8 cellular contexts compared by ENCODE assay signal in the genomic region with DNA sequence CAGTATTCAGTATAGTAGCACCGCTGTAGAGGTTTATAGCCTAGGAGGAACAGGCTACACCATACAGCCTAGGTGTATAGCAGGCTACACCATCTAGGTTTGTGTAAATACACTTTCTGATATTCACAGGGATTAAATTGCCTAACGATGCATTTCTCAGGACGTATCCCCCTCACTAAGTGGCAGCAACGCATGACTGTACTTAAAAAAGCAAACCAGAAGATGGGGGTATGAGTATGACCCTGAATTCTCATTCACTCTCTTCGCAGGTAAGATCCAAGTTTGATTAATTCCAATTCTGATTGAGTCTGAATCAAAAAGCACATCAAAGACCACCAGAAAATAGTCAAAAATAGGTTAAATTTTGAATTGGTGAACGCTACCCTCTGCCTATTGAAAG. TPM values are rescaled to one million over a fixed set of nuclear protein-coding genes. Genes with fewer than 3 reads are reported as not detected.
A peak's percentile ranks its signal among the peaks of the same experiment; 100 is the strongest.
DNase-seq lines count a peak whose midpoint lies in the region; ATAC-seq, FAIRE-seq and TF ChIP-seq lines count a peak whose summit lies in the region.

No MANE protein-coding gene starts in this region.

- peak; percentile 76 for FAIRE-seq in GM12891 (lab: Jason Lieb, UNC)

- no peak for TF ChIP-seq CTCF in PC-9 (conservative IDR thresholded peaks at IDR 0.05)

- BruUV-seq in PC-9 (replicated peaks; lab: Mats Ljungman, UMichigan) = no TSS peak

- no peak for TF ChIP-seq POLR2A in GM12891 (IDR thresholded peaks at IDR 0.05; ENCODE audit: low read depth, low read length)

- no peaks in the 10 kb centered on the region for H3K9me2 ChIP-seq in PC-9 (ENCODE audit: insufficient read depth)

- peak overlapping the region; percentile 90 for H2AFZ ChIP-seq in PC-9

- no peaks in the 10 kb centered on the region for H3F3A ChIP-seq in PC-9 (ENCODE audit: insufficient read depth, low read depth)

- intact Hi-C loops in PC-9 (cut with micrococcal nuclease; ENCODE audit: unreplicated experiment) = no loop called here

- H3K9me3 ChIP-seq in PC-9 (ENCODE audit: insufficient read depth, low read depth) = no peaks in the 10 kb centered on the region
- no peaks in the 10 kb centered on the region for H3K9me3 ChIP-seq in esophagus (ENCODE audit: control insufficient read depth in 2 of 2, insufficient read depth in 1 of 2, low read depth in 1 of 2, low read length in 1 of 2)

- 24 to 31% methylated on average over 6 of the region's 6 CpGs for WGBS in esophagus, 2 donors

- peak overlapping the region; percentile 76 for H3K4me3 ChIP-seq in PC-9
- peak overlapping the region; percentile 88 for H3K4me3 ChIP-seq in esophagus (ENCODE audit: low read depth in 1 of 2, low read length in 2 of 2)

- ATAC-seq in GM18520 (IDR thresholded peaks at IDR 0.05; ENCODE audit: unreplicated experiment) = no peak
- ATAC-seq in HG03175 (IDR thresholded peaks at IDR 0.05; ENCODE audit: unreplicated experiment) = no peak

- peak overlapping the region; percentile 99 for H3K4me2 ChIP-seq in PC-9

- H3K36me3 ChIP-seq in PC-9 (ENCODE audit: low read depth) = peaks cover 14% of the 10 kb centered on the region; the same call in 1 of the 2 replicates
- peaks cover 4 to 6% of the 10 kb centered on the region in 2 donors for H3K36me3 ChIP-seq in esophagus (ENCODE audit: control insufficient read depth in 2 of 2, insufficient read depth in 2 of 2, low read length in 1 of 2)

- H3K79me2 ChIP-seq in PC-9 (ENCODE audit: low read depth) = peaks cover 32% of the 10 kb centered on the region

- POLR2A ChIA-PET in PC-9 (lab: Charles Lee; ENCODE audit: unreplicated experiment) = no interaction called here

- no peaks in the 10 kb centered on the region for H4K20me1 ChIP-seq in PC-9 (ENCODE audit: insufficient read depth)

- CTCF ChIA-PET in PC-9 (lab: Charles Lee) = no interaction called here

- peak overlapping the region; percentile 5; the same call in 1 of the 2 replicates for H3K27ac ChIP-seq in PC-9
- H3K27ac ChIP-seq in esophagus (ENCODE audit: low read depth in 2 of 2, low read length in 1 of 2) = no peak overlapping the region

- peaks cover 17% of the 10 kb centered on the region; the same call in 1 of the 2 replicates for H3K4me1 ChIP-seq in PC-9 (replicated peaks; ENCODE audit: insufficient read depth)
- no peaks in the 10 kb centered on the region for H3K4me1 ChIP-seq in esophagus (ENCODE audit: control insufficient read depth in 2 of 2, insufficient read depth in 2 of 2, low read length in 1 of 2)

- H3K27me3 ChIP-seq in PC-9 (ENCODE audit: insufficient read depth, low read depth) (no peaks in the 10 kb centered on the region), esophagus (ENCODE audit: control insufficient read depth in 1 of 2, insufficient read depth in 2 of 2, low read length in 2 of 2) (no peaks in the 10 kb centered on the region)

- DNase-seq in GM12891 (ENCODE audit: insufficient read length, low spot score) (no peak), PC-9 (no peak), renal cortical epithelial cell (ENCODE audit: low read depth) (peak; percentile 15), NCI-H226 (no peak), medulla oblongata (ENCODE audit: extremely low spot score) (no peak)

TF ChIP-seq in GM12891, 5 proteins besides CTCF, POLR2A, EP300 and RAD21:
- TF ChIP-seq SPI1 (IDR thresholded peaks at IDR 0.05; ENCODE audit: low read depth, low read length) = no peak
- TF ChIP-seq POU2F2 (IDR thresholded peaks at IDR 0.05; ENCODE audit: low read depth, low read length) = no peak
- no peak for TF ChIP-seq TAF1 (IDR thresholded peaks at IDR 0.05; ENCODE audit: low read depth, low read length)
- TF ChIP-seq POLR2AphosphoS5 (IDR thresholded peaks at IDR 0.05; ENCODE audit: low read depth, low read length) = no peak
- no peak for TF ChIP-seq PAX5 (IDR thresholded peaks at IDR 0.05; ENCODE audit: insufficient read depth, low read length, severe bottlenecking)

RNA-seq across cellular contexts. Expression of gene ORC5, which starts 1.0 kb away (rescaled TPM):
- polyA plus RNA-seq in GM12891 (2012; ENCODE audit: low read depth, missing spikeins) = 15.8 TPM
- 20.5 and 22.9 TPM in 2 replicates for total RNA-seq in PC-9 (2021)
- 1 to 10 TPM; 2.8 to 9.6 TPM for polyA plus RNA-seq in esophagus
- 16.8 and 137 TPM in 2 replicates for total RNA-seq in renal cortical epithelial cell
